ENCODE assay signal across 1 cellular context in genomic region chr6:3119040-3119723, GRCh38.
TF ChIP-seq lines count a peak whose summit lies in the region.

No MANE protein-coding gene starts in this region.

TF ChIP-seq in HepG2, 621 proteins besides CTCF, POLR2A, EP300 and RAD21 (continued from another document and continues in another):
- TF ChIP-seq IKZF5 (CRISPR knock-in tag; IDR thresholded peaks at IDR 0.05) (peak; percentile 17; the same call in 1 of the 2 replicates), ZNF30 (CRISPR knock-in tag; IDR thresholded peaks at IDR 0.05) (no peak), SRSF1 (optimal IDR thresholded peaks at IDR 0.05; ENCODE audit: low read depth, low read length) (no peak), PAXIP1 (CRISPR knock-in tag; conservative IDR thresholded peaks at IDR 0.05) (peak; percentile 44; the same call in 1 of the 2 replicates), ZNF34 (CRISPR knock-in tag; IDR thresholded peaks at IDR 0.05; ENCODE audit: borderline replicate concordance) (peak; percentile 24; the same call in 1 of the 2 replicates), ZNF772 (CRISPR knock-in tag; IDR thresholded peaks at IDR 0.05) (no peak), ZNF484 (CRISPR knock-in tag; IDR thresholded peaks at IDR 0.05; ENCODE audit: borderline replicate concordance, low read depth) (no peak), SATB2 (CRISPR knock-in tag; IDR thresholded peaks at IDR 0.05) (no peak), ESRRA (CRISPR knock-in tag; IDR thresholded peaks at IDR 0.05; ENCODE audit: low read depth) (peak; percentile 92), ZNF496 (CRISPR knock-in tag; IDR thresholded peaks at IDR 0.05; ENCODE audit: insufficient replicate concordance) (no peak), SRF (IDR thresholded peaks at IDR 0.05; ENCODE audit: low read depth, low read length) (no peak), PRPF4 (IDR thresholded peaks at IDR 0.05; ENCODE audit: low read depth, low read length, poor library complexity, severe bottlenecking) (peak; percentile 62), ZNF556 (CRISPR knock-in tag; IDR thresholded peaks at IDR 0.05; ENCODE audit: borderline replicate concordance) (peak; percentile 79), HINFP (CRISPR knock-in tag; IDR thresholded peaks at IDR 0.05; ENCODE audit: low read depth) (no peak), PAWR (CRISPR knock-in tag; IDR thresholded peaks at IDR 0.05; ENCODE audit: borderline replicate concordance) (no peak), ZNF251 (CRISPR knock-in tag; IDR thresholded peaks at IDR 0.05) (0 out of 2 replicates have a peak, but pooled peaks have one; percentile 75), MIXL1 (CRISPR knock-in tag; IDR thresholded peaks at IDR 0.05) (no peak), ZNF451 (CRISPR knock-in tag; IDR thresholded peaks at IDR 0.05) (no peak), TSC22D2 (CRISPR knock-in tag; IDR thresholded peaks at IDR 0.05; ENCODE audit: borderline replicate concordance) (0 out of 2 replicates have a peak, but pooled peaks have one; percentile 7), ZNF816 (CRISPR knock-in tag; IDR thresholded peaks at IDR 0.05; ENCODE audit: borderline replicate concordance) (peak; percentile 71; the same call in 1 of the 2 replicates), ERF (CRISPR knock-in tag; IDR thresholded peaks at IDR 0.05) (no peak), SP1 (IDR thresholded peaks at IDR 0.05) (no peak), SP1 (CRISPR knock-in tag; IDR thresholded peaks at IDR 0.05) (no peak; the same call in 1 of the 2 replicates), ZNF44 (CRISPR knock-in tag; IDR thresholded peaks at IDR 0.05) (no peak), SIN3A (IDR thresholded peaks at IDR 0.05; ENCODE audit: borderline replicate concordance, low read depth, low read length) (peak; percentile 23; the same call in 1 of the 2 replicates), DPF2 (CRISPR knock-in tag; IDR thresholded peaks at IDR 0.05; ENCODE audit: borderline replicate concordance, low read depth) (0 out of 2 replicates have a peak, but pooled peaks have one; percentile 17), ZKSCAN8 (CRISPR knock-in tag; IDR thresholded peaks at IDR 0.05; ENCODE audit: borderline replicate concordance) (no peak), ZNF431 (CRISPR knock-in tag; IDR thresholded peaks at IDR 0.05; ENCODE audit: borderline replicate concordance, low read depth) (0 out of 2 replicates have a peak, but pooled peaks have one; percentile 4)
- TF ChIP-seq, protein P1, sequence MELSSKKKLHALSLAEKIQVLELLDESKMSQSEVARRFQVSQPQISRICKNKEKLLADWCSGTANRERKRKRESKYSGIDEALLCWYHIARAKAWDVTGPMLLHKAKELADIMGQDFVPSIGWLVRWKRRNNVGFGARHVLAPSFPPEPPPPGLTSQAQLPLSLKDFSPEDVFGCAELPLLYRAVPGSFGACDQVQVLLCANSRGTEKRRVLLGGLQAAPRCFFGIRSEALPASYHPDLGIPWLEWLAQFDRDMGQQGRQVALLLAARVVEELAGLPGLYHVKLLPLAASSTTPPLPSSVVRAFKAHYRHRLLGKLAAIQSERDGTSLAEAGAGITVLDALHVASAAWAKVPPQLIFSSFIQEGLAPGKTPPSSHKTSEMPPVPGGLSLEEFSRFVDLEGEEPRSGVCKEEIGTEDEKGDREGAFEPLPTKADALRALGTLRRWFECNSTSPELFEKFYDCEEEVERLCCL (CRISPR knock-in tag; IDR thresholded peaks at IDR 0.05; ENCODE audit: borderline replicate concordance), result no peak
- TF ChIP-seq, protein P2, sequence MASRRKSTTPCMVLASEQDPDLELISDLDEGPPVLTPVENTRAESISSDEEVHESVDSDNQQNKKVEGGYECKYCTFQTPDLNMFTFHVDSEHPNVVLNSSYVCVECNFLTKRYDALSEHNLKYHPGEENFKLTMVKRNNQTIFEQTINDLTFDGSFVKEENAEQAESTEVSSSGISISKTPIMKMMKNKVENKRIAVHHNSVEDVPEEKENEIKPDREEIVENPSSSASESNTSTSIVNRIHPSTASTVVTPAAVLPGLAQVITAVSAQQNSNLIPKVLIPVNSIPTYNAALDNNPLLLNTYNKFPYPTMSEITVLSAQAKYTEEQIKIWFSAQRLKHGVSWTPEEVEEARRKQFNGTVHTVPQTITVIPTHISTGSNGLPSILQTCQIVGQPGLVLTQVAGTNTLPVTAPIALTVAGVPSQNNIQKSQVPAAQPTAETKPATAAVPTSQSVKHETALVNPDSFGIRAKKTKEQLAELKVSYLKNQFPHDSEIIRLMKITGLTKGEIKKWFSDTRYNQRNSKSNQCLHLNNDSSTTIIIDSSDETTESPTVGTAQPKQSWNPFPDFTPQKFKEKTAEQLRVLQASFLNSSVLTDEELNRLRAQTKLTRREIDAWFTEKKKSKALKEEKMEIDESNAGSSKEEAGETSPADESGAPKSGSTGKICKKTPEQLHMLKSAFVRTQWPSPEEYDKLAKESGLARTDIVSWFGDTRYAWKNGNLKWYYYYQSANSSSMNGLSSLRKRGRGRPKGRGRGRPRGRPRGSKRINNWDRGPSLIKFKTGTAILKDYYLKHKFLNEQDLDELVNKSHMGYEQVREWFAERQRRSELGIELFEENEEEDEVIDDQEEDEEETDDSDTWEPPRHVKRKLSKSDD (CRISPR knock-in tag; IDR thresholded peaks at IDR 0.05; ENCODE audit: low read depth), result no peak
- TF ChIP-seq, protein P3, sequence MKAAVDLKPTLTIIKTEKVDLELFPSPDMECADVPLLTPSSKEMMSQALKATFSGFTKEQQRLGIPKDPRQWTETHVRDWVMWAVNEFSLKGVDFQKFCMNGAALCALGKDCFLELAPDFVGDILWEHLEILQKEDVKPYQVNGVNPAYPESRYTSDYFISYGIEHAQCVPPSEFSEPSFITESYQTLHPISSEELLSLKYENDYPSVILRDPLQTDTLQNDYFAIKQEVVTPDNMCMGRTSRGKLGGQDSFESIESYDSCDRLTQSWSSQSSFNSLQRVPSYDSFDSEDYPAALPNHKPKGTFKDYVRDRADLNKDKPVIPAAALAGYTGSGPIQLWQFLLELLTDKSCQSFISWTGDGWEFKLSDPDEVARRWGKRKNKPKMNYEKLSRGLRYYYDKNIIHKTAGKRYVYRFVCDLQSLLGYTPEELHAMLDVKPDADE (CRISPR knock-in tag; IDR thresholded peaks at IDR 0.05), result no peak
- TF ChIP-seq, protein P4, sequence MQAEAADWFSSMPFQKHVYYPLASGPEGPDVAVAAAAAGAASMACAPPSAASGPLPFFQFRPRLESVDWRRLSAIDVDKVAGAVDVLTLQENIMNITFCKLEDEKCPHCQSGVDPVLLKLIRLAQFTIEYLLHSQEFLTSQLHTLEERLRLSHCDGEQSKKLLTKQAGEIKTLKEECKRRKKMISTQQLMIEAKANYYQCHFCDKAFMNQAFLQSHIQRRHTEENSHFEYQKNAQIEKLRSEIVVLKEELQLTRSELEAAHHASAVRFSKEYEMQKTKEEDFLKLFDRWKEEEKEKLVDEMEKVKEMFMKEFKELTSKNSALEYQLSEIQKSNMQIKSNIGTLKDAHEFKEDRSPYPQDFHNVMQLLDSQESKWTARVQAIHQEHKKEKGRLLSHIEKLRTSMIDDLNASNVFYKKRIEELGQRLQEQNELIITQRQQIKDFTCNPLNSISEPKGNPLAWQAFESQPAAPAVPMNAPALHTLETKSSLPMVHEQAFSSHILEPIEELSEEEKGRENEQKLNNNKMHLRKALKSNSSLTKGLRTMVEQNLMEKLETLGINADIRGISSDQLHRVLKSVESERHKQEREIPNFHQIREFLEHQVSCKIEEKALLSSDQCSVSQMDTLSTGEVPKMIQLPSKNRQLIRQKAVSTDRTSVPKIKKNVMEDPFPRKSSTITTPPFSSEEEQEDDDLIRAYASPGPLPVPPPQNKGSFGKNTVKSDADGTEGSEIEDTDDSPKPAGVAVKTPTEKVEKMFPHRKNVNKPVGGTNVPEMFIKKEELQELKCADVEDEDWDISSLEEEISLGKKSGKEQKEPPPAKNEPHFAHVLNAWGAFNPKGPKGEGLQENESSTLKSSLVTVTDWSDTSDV (CRISPR knock-in tag; IDR thresholded peaks at IDR 0.05), result no peak
- TF ChIP-seq, protein P5, sequence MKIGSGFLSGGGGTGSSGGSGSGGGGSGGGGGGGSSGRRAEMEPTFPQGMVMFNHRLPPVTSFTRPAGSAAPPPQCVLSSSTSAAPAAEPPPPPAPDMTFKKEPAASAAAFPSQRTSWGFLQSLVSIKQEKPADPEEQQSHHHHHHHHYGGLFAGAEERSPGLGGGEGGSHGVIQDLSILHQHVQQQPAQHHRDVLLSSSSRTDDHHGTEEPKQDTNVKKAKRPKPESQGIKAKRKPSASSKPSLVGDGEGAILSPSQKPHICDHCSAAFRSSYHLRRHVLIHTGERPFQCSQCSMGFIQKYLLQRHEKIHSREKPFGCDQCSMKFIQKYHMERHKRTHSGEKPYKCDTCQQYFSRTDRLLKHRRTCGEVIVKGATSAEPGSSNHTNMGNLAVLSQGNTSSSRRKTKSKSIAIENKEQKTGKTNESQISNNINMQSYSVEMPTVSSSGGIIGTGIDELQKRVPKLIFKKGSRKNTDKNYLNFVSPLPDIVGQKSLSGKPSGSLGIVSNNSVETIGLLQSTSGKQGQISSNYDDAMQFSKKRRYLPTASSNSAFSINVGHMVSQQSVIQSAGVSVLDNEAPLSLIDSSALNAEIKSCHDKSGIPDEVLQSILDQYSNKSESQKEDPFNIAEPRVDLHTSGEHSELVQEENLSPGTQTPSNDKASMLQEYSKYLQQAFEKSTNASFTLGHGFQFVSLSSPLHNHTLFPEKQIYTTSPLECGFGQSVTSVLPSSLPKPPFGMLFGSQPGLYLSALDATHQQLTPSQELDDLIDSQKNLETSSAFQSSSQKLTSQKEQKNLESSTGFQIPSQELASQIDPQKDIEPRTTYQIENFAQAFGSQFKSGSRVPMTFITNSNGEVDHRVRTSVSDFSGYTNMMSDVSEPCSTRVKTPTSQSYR (CRISPR knock-in tag; IDR thresholded peaks at IDR 0.05; ENCODE audit: borderline replicate concordance), result no peak
- TF ChIP-seq, protein P6, sequence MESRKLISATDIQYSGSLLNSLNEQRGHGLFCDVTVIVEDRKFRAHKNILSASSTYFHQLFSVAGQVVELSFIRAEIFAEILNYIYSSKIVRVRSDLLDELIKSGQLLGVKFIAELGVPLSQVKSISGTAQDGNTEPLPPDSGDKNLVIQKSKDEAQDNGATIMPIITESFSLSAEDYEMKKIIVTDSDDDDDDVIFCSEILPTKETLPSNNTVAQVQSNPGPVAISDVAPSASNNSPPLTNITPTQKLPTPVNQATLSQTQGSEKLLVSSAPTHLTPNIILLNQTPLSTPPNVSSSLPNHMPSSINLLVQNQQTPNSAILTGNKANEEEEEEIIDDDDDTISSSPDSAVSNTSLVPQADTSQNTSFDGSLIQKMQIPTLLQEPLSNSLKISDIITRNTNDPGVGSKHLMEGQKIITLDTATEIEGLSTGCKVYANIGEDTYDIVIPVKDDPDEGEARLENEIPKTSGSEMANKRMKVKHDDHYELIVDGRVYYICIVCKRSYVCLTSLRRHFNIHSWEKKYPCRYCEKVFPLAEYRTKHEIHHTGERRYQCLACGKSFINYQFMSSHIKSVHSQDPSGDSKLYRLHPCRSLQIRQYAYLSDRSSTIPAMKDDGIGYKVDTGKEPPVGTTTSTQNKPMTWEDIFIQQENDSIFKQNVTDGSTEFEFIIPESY (CRISPR knock-in tag; IDR thresholded peaks at IDR 0.05), result no peak
- TF ChIP-seq, protein P7, sequence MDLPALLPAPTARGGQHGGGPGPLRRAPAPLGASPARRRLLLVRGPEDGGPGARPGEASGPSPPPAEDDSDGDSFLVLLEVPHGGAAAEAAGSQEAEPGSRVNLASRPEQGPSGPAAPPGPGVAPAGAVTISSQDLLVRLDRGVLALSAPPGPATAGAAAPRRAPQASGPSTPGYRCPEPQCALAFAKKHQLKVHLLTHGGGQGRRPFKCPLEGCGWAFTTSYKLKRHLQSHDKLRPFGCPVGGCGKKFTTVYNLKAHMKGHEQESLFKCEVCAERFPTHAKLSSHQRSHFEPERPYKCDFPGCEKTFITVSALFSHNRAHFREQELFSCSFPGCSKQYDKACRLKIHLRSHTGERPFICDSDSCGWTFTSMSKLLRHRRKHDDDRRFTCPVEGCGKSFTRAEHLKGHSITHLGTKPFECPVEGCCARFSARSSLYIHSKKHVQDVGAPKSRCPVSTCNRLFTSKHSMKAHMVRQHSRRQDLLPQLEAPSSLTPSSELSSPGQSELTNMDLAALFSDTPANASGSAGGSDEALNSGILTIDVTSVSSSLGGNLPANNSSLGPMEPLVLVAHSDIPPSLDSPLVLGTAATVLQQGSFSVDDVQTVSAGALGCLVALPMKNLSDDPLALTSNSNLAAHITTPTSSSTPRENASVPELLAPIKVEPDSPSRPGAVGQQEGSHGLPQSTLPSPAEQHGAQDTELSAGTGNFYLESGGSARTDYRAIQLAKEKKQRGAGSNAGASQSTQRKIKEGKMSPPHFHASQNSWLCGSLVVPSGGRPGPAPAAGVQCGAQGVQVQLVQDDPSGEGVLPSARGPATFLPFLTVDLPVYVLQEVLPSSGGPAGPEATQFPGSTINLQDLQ (CRISPR knock-in tag; IDR thresholded peaks at IDR 0.05), result no peak; the same call in 1 of the 2 replicates
